In the genomic region with DNA sequence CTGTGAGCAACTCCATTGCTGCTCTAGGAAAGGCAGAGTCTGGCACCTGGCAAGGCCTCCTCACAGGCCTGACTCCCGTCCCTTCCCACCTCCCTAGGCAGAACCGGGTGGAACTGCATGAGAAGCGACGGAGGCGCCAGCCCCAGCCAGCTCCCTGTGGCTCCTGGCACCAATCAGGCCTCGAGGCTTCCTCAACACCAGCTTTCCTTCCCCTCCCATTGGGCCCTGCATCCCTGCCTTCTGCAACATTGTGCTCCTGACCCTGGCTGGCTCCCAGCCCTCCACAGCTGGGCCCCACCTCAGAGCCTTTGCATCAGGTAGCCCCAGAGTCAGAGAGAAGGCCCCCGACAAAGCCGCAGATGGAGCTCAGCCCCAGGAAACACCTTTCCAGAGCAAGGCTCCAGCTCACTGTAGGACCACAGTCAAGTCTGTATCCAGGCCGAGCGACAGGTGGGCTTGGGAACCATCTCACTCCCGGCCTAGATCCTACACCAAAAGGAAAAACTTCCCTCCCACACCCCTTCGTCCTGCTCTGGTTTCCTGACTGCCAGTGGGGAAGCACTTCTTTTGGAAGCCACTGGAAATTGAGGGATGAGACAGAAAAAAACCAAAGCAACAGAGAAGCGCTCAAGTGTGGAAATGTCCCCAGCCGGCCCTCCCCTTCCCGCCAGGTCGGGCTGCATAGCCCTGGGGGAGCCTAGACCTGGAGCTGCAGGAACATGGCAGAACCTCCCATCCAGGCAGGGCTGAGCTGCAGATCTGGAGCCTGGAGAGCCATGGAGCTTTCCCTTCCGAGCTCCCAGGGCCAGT, we compare ENCODE assay signal across 26 cellular contexts.
"Had no signal": no experiment of that assay in that cellular context is flagged by ENCODE, and none has a peak within 500 bp of the region (broad histone marks: within the 10 kb centered on the region; RNA-seq: fewer than 3 reads in every experiment).

No MANE protein-coding gene starts in this region.

- H3K4me1 Mint-ChIP-seq: memory B cell had no signal

- H3K4me1 ChIP-seq: prostate gland had no signal

- H3K4me3 Mint-ChIP-seq: endodermal cell; memory B cell; natural killer cell treated with Interleukin-12 subunit alpha and Interleukin-12 subunit beta and Interleukin-15 and Interleukin-18, amount 100 ng/mL, for 72 hours had no signal

- H3K36me3 ChIP-seq: colonic mucosa, left ventricle myocardium inferior, ovary, prostate gland had no signal

- H3K4me3 ChIP-seq: colonic mucosa, hepatocyte, left ventricle myocardium inferior, lower lobe of right lung, ovary, prostate gland, spleen, stomach, thoracic aorta had no signal

- H3K9me3 Mint-ChIP-seq: endodermal cell; memory B cell; natural killer cell treated with Interleukin-12 subunit alpha and Interleukin-12 subunit beta and Interleukin-15 and Interleukin-18, amount 100 ng/mL, for 72 hours had no signal

- ATAC-seq: left cardiac atrium; lower lobe of right lung; natural killer cell treated with Interleukin-12 subunit alpha and Interleukin-12 subunit beta and Interleukin-15 and Interleukin-18, amount 100 ng/mL, for 72 hours; sciatic nerve had no signal

- H3K27ac Mint-ChIP-seq: memory B cell; natural killer cell treated with Interleukin-12 subunit alpha and Interleukin-12 subunit beta and Interleukin-15 and Interleukin-18, amount 100 ng/mL, for 72 hours had no signal

- H3K27me3 ChIP-seq: colonic mucosa, hepatocyte, ovary, spleen, stomach had no signal

- DNase-seq: colonic mucosa; effector CD4-positive, alpha-beta T cell; erythroblast; foreskin melanocyte; head of caudate nucleus; kidney; left cardiac atrium; left ventricle myocardium inferior; lower lobe of right lung; midbrain; ovary; retina; spleen; stimulated activated CD4-positive, alpha-beta T cell treated with anti-CD3 and anti-CD28 coated beads, Interleukin-2, amount 100 ng/mL, for 24 hours; stimulated activated CD4-positive, alpha-beta T cell treated with anti-CD3 and anti-CD28 coated beads, Interleukin-4, amount 100 ng/mL, for 4 hours; stimulated activated naive CD4-positive, alpha-beta T cell; stomach; substantia nigra; trophoblast cell had no signal

- H3K27ac ChIP-seq: colonic mucosa, left ventricle myocardium inferior, lower lobe of right lung, ovary, prostate gland, thoracic aorta had no signal

- H3K9me3 ChIP-seq: colonic mucosa, left ventricle myocardium inferior, lower lobe of right lung, ovary, prostate gland, spleen, stomach, thoracic aorta had no signal

- H3K27me3 Mint-ChIP-seq: memory B cell; natural killer cell treated with Interleukin-12 subunit alpha and Interleukin-12 subunit beta and Interleukin-15 and Interleukin-18, amount 100 ng/mL, for 72 hours had no signal

- H2AFZ ChIP-seq: hepatocyte had no signal

- H3K36me3 Mint-ChIP-seq: natural killer cell treated with Interleukin-12 subunit alpha and Interleukin-12 subunit beta and Interleukin-15 and Interleukin-18, amount 100 ng/mL, for 72 hours had no signal

- H3K4me2 ChIP-seq: hepatocyte had no signal
